ENCODE assay signal across 9 cellular contexts in genomic region chr3:52456169-52456799, GRCh38. TPM values are rescaled to one million over a fixed set of nuclear protein-coding genes. Genes with fewer than 3 reads are reported as not detected.
A peak's percentile ranks its signal among the peaks of the same experiment; 100 is the strongest.
DNase-seq lines count a peak whose midpoint lies in the region; ATAC-seq, FAIRE-seq and TF ChIP-seq lines count a peak whose summit lies in the region.
"Had no signal": no experiment of that assay in that cellular context is flagged by ENCODE, and none has a peak within 500 bp of the region (broad histone marks: within the 10 kb centered on the region; RNA-seq: fewer than 3 reads in every experiment).

No MANE protein-coding gene starts in this region.

- no peaks in the 10 kb centered on the region for H4K20me1 ChIP-seq in DOHH2 (ENCODE audit: control insufficient read depth, insufficient read depth, low read depth, low read length)

- 4% methylated on average over 13 of the region's 13 CpGs for WGBS in lower leg skin, 2 donors
- WGBS in thymus, result 33% methylated on average over 13 of the region's 13 CpGs

- peaks cover 23% of the 10 kb centered on the region for H3K4me1 ChIP-seq in DOHH2 (ENCODE audit: control insufficient read depth, low read length)
- H3K4me1 ChIP-seq in NT2/D1 (ENCODE audit: insufficient read depth, insufficient read length), result peaks cover 35% of the 10 kb centered on the region
- peaks cover 17% of the 10 kb centered on the region for H3K4me1 ChIP-seq in thymus (ENCODE audit: control insufficient read depth, insufficient read depth, low read length)

- peak overlapping the region; percentile 92 for H3K9ac ChIP-seq in NT2/D1 (ENCODE audit: insufficient read length, low read depth)

- peaks cover 32% of the 10 kb centered on the region for H3K79me2 ChIP-seq in DOHH2 (ENCODE audit: control insufficient read depth, low read length)

- no peaks in the 10 kb centered on the region for H3F3A ChIP-seq in DOHH2 (ENCODE audit: control insufficient read depth, insufficient read depth)

- peak overlapping the region; percentile 91 for H3K4me3 ChIP-seq in DOHH2 (ENCODE audit: low read length)
- peak overlapping the region; percentile 66 for H3K4me3 ChIP-seq in NT2/D1 (ENCODE audit: insufficient read length, low read depth)
- peak overlapping the region; percentile 93 for H3K4me3 ChIP-seq in lower leg skin (ENCODE audit: low read depth, poor library complexity, severe bottlenecking)
- peak overlapping the region; percentile 86 for H3K4me3 ChIP-seq in thymus (ENCODE audit: low read length)

- no peak for FAIRE-seq in GM12892 (lab: Jason Lieb, UNC)

- DNase-seq in NT2/D1 (ENCODE audit: low read depth, low spot score) (no peak), lower leg skin (ENCODE audit: low spot score in 2 of 2) (peak in 1 of 2 donors; percentile 83), T1000 (lab: John Stamatoyannopoulos, UW) (no peak), GM12892 (ENCODE audit: insufficient read length) (no peak)

- peak overlapping the region; percentile 76 for H3K4me2 ChIP-seq in DOHH2 (ENCODE audit: low read length)

- no peaks in the 10 kb centered on the region for H3K9me2 ChIP-seq in DOHH2 (replicated peaks; ENCODE audit: control insufficient read depth, low read length)

- no peaks in the 10 kb centered on the region for H3K9me3 ChIP-seq in DOHH2 (ENCODE audit: control insufficient read depth, insufficient read depth, low read length)
- H3K9me3 ChIP-seq in NT2/D1 (ENCODE audit: insufficient read depth, low read length), result no peaks in the 10 kb centered on the region
- H3K9me3 ChIP-seq in thymus (ENCODE audit: control insufficient read depth), result no peaks in the 10 kb centered on the region

- H3K27ac ChIP-seq in DOHH2 (ENCODE audit: low read depth, low read length) (peak overlapping the region; percentile 35; the same call in 1 of the 2 replicates), cingulate gyrus (ENCODE audit: low read depth, low read length) (peak overlapping the region; percentile 98), thymus (ENCODE audit: low read depth) (peak overlapping the region; percentile 86)

- TF ChIP-seq POLR2A in lower leg skin (IDR thresholded peaks at IDR 0.05), result no peak
- no peak for TF ChIP-seq POLR2A in GM12892 (IDR thresholded peaks at IDR 0.05; ENCODE audit: low read depth, low read length)

- TF ChIP-seq CTCF in DOHH2 (IDR thresholded peaks at IDR 0.05; ENCODE audit: low read depth, low read length, poor library complexity, severe bottlenecking) (no peak), lower leg skin (IDR thresholded peaks at IDR 0.05) (no peak)

- no peaks in the 10 kb centered on the region for H3K27me3 ChIP-seq in DOHH2 (ENCODE audit: control insufficient read depth, low read length)
- H3K27me3 ChIP-seq in NT2/D1 (ENCODE audit: insufficient read depth, insufficient read length), result no peaks in the 10 kb centered on the region
- no peaks in the 10 kb centered on the region for H3K27me3 ChIP-seq in thymus (ENCODE audit: control insufficient read depth, insufficient read depth)

- H3K36me3 ChIP-seq in DOHH2 (ENCODE audit: control insufficient read depth, low read length), result peaks cover 45% of the 10 kb centered on the region
- peaks cover 53% of the 10 kb centered on the region for H3K36me3 ChIP-seq in NT2/D1 (ENCODE audit: insufficient read depth, insufficient read length, low read length)
- H3K36me3 ChIP-seq in thymus (ENCODE audit: control insufficient read depth, insufficient read depth), result peaks cover 21% of the 10 kb centered on the region

- intact Hi-C loops in lower leg skin (cut with DNase I; ENCODE audit: low total_unique reads), result loop anchor here (10.0 kb wide), 1 partner anchor 229 kb away; the partner anchor contains the start of genes GNL3 and PBRM1

- no peak for ATAC-seq in GM21515 (IDR thresholded peaks at IDR 0.05; ENCODE audit: unreplicated experiment)

RNA-seq across cellular contexts. Expression of gene NISCH, which starts 0.9 kb away (rescaled TPM):
- 100 to 1,000 TPM in 1 of 4 donors, 10 to 100 TPM in 3; 69.9 to 133 (median 85.9) TPM for total RNA-seq in lower leg skin
- 62.3 TPM for polyA plus RNA-seq in thymus
- polyA plus RNA-seq in GM12892 (2012; ENCODE audit: missing spikeins), result 19.2 TPM

RNA-seq across cellular contexts. Expression of gene TNNC1, which starts 2.4 kb away (rescaled TPM):
- 10 to 100 TPM in 3 of 4 donors, 1 to 10 TPM in 1; 6.3 to 73.7 (median 21.3) TPM for total RNA-seq in lower leg skin
- 10.2 TPM for polyA plus RNA-seq in thymus
- 1.7 TPM for polyA plus RNA-seq in GM12892 (2012; ENCODE audit: missing spikeins)

RNA-seq across cellular contexts. Expression of gene SEMA3G, which starts 11.4 kb away (rescaled TPM):
- total RNA-seq in lower leg skin, result 10 to 100 TPM; 17.9 to 49.8 (median 26.9) TPM
- 6.4 TPM for polyA plus RNA-seq in thymus
- not detected for polyA plus RNA-seq in GM12892 (2012; ENCODE audit: missing spikeins)
- total RNA-seq: T-helper 1 cell treated with Interleukin-12 subunit alpha and Interleukin-12 subunit beta and Interleukin-4 antibody, amounts not matched to agents 30 ng/mL and 1 ng/mL, for 36 hours had no signal

RNA-seq across cellular contexts. Expression of gene STAB1, which starts 38.9 kb away (rescaled TPM):
- 10 to 100 TPM; 10.1 to 23.9 (median 12.1) TPM for total RNA-seq in lower leg skin
- polyA plus RNA-seq in thymus, result 315 TPM
- not detected for polyA plus RNA-seq in GM12892 (2012; ENCODE audit: missing spikeins)

RNA-seq across cellular contexts. Expression of gene PHF7, which starts 45.8 kb away (rescaled TPM):
- 10 to 100 TPM in 2 of 4 donors, 1 to 10 TPM in 2; 6.5 to 15.7 (median 10.9) TPM for total RNA-seq in lower leg skin
- 9.1 TPM for polyA plus RNA-seq in thymus
- 8.6 TPM for polyA plus RNA-seq in GM12892 (2012; ENCODE audit: missing spikeins)

Comparison
In these comparisons a context has a peak if more than half of its experiments do, and no peak if none do; other contexts are left out.
1. H3K27ac ChIP-seq: peak in every context shown above with its lines; median percentile 98 in cingulate gyrus; 86 in thymus; 35 in DOHH2.